In genomic region chr1:53999920-54000319, GRCh38 we compare ENCODE assay signal across 37 cellular contexts. TPM values are rescaled to one million over a fixed set of nuclear protein-coding genes. Genes with fewer than 3 reads are reported as not detected.
"Had no signal": no experiment of that assay in that cellular context is flagged by ENCODE, and none has a peak within 500 bp of the region (broad histone marks: within the 10 kb centered on the region; RNA-seq: fewer than 3 reads in every experiment).

No MANE protein-coding gene starts in this region.

- H3K27me3 Mint-ChIP-seq: activated naive CD8-positive, alpha-beta T cell; T-helper 17 cell had no signal

- H3K4me1 Mint-ChIP-seq: activated B cell treated with CpG ODN at 0.5 μM for 24 hours; activated T-helper 17 cell treated with anti-CD3 and anti-CD28 coated beads, Interleukin-2, amount 50 U/mL, for 72 hours; T-helper 17 cell had no signal

- H3K9me3 ChIP-seq: esophagus muscularis mucosa, gastroesophageal sphincter, heart right ventricle had no signal

- ATAC-seq: activated CD4-positive, CD25-positive, alpha-beta regulatory T cell treated with anti-CD3 and anti-CD28 coated beads, Interleukin-2, amount 50 U/mL, for 24 hours; activated CD8-positive, alpha-beta T cell treated with anti-CD3 and anti-CD28 coated beads for 36 hours; activated T-cell treated with anti-CD3 and anti-CD28 coated beads, Interleukin-2, amount 50 U/mL, for 4 hours; activated T-helper 17 cell treated with anti-CD3 and anti-CD28 coated beads, Interleukin-2, amount 50 U/mL, for 72 hours; effector memory CD8-positive, alpha-beta T cell; gastroesophageal sphincter; heart right ventricle; T-helper 17 cell had no signal

- H3K36me3 Mint-ChIP-seq: activated naive CD8-positive, alpha-beta T cell had no signal

- H3K4me3 Mint-ChIP-seq: activated B cell treated with CpG ODN at 0.5 μM for 24 hours; activated CD8-positive, alpha-beta T cell treated with anti-CD3 and anti-CD28 coated beads for 36 hours; activated naive CD8-positive, alpha-beta T cell; activated T-cell treated with anti-CD3 and anti-CD28 coated beads, Interleukin-2, amount 50 U/mL, for 4 hours; activated T-helper 17 cell treated with anti-CD3 and anti-CD28 coated beads, Interleukin-2, amount 50 U/mL, for 72 hours; effector memory CD8-positive, alpha-beta T cell; T-helper 17 cell; T-helper 2 cell treated with Interferon-gamma antibody and Interleukin-4, amounts not matched to agents 5 μg/mL and 100 μg/mL, for 36 hours had no signal

- H3K27ac Mint-ChIP-seq: activated B cell treated with CpG ODN at 0.5 μM for 24 hours; activated CD8-positive, alpha-beta T cell treated with anti-CD3 and anti-CD28 coated beads for 36 hours; activated naive CD8-positive, alpha-beta T cell; activated T-helper 17 cell treated with anti-CD3 and anti-CD28 coated beads, Interleukin-2, amount 50 U/mL, for 72 hours; effector memory CD8-positive, alpha-beta T cell; T-helper 17 cell; T-helper 2 cell treated with Interferon-gamma antibody and Interleukin-4, amounts not matched to agents 5 μg/mL and 100 μg/mL, for 36 hours had no signal

- H3K27ac ChIP-seq: brain microvascular endothelial cell, esophagus muscularis mucosa, gastroesophageal sphincter, heart right ventricle, WERI-Rb-1 had no signal

- H3K4me1 ChIP-seq: esophagus muscularis mucosa, gastroesophageal sphincter, heart right ventricle had no signal

- H3K36me3 ChIP-seq: brain microvascular endothelial cell, esophagus muscularis mucosa, gastroesophageal sphincter, heart right ventricle, WERI-Rb-1 had no signal

- H3K9me3 Mint-ChIP-seq: activated B cell treated with CpG ODN at 0.5 μM for 24 hours; activated T-cell treated with anti-CD3 and anti-CD28 coated beads, Interleukin-2, amount 50 U/mL, for 4 hours; activated T-helper 17 cell treated with anti-CD3 and anti-CD28 coated beads, Interleukin-2, amount 50 U/mL, for 72 hours; effector memory CD8-positive, alpha-beta T cell; T-helper 2 cell treated with Interferon-gamma antibody and Interleukin-4, amounts not matched to agents 5 μg/mL and 100 μg/mL, for 36 hours had no signal

- DNase-seq: activated B cell treated with CpG ODN at 0.5 μM for 24 hours; activated CD4-positive, alpha-beta T cell treated with anti-CD3 and anti-CD28 coated beads for 48 hours; activated CD4-positive, alpha-beta T cell treated with anti-CD3 and anti-CD28 coated beads, Interleukin-2, amount 50 U/mL, for 1 hour; activated CD4-positive, alpha-beta T cell treated with anti-CD3 and anti-CD28 coated beads, Interleukin-2, amount 50 U/mL, for 48 hours; activated CD8-positive, alpha-beta memory T cell treated with anti-CD3 and anti-CD28 coated beads for 24 hours; activated CD8-positive, alpha-beta T cell treated with anti-CD3 and anti-CD28 coated beads for 36 hours; activated effector memory CD4-positive, alpha-beta T cell treated with Interleukin-2 at 50 U/mL for 16 hours; activated gamma-delta T cell treated with Interleukin-2 at 50 U/mL for 16 hours; activated naive CD4-positive, alpha-beta T cell treated with anti-CD3 and anti-CD28 coated beads, Interleukin-2, amount 50 U/mL, for 16 hours; activated naive CD4-positive, alpha-beta T cell treated with Interleukin-2 at 50 U/mL for 16 hours; activated T-cell treated with anti-CD3 and anti-CD28 coated beads, Interleukin-2, amount 50 U/mL, for 4 hours; amniotic stem cell; anterior cingulate cortex; brain microvascular endothelial cell; caudate nucleus; cortex of kidney; dermis blood vessel endothelial cell; effector CD4-positive, alpha-beta T cell; effector memory CD8-positive, alpha-beta T cell; erythroblast; foreskin melanocyte; heart right ventricle; T-helper 1 cell; T-helper 17 cell; T1000; WERI-Rb-1 had no signal

- H3K27me3 ChIP-seq: brain microvascular endothelial cell, esophagus muscularis mucosa, gastroesophageal sphincter, heart right ventricle had no signal

- H3K4me3 ChIP-seq: esophagus muscularis mucosa, gastroesophageal sphincter, heart right ventricle had no signal

RNA-seq across cellular contexts. Expression of gene LDLRAD1, which starts 18.1 kb away (rescaled TPM):
- total RNA-seq: activated B cell treated with CpG ODN at 0.5 μM for 24 hours; activated CD8-positive, alpha-beta T cell treated with anti-CD3 and anti-CD28 coated beads for 36 hours; activated T-cell treated with anti-CD3 and anti-CD28 coated beads, Interleukin-2, amount 50 U/mL, for 4 hours; activated T-helper 17 cell treated with anti-CD3 and anti-CD28 coated beads, Interleukin-2, amount 50 U/mL, for 72 hours; astrocyte; chondrocyte; dermis blood vessel endothelial cell; endothelial cell of umbilical vein; esophagus muscularis mucosa; gastroesophageal sphincter; glomerular endothelial cell; heart right ventricle; T-helper 17 cell had no signal
- polyA plus RNA-seq: adipose tissue, endothelial cell of umbilical vein, heart right ventricle had no signal
